ENCODE assay signal across 27 cellular contexts in the genomic region with DNA sequence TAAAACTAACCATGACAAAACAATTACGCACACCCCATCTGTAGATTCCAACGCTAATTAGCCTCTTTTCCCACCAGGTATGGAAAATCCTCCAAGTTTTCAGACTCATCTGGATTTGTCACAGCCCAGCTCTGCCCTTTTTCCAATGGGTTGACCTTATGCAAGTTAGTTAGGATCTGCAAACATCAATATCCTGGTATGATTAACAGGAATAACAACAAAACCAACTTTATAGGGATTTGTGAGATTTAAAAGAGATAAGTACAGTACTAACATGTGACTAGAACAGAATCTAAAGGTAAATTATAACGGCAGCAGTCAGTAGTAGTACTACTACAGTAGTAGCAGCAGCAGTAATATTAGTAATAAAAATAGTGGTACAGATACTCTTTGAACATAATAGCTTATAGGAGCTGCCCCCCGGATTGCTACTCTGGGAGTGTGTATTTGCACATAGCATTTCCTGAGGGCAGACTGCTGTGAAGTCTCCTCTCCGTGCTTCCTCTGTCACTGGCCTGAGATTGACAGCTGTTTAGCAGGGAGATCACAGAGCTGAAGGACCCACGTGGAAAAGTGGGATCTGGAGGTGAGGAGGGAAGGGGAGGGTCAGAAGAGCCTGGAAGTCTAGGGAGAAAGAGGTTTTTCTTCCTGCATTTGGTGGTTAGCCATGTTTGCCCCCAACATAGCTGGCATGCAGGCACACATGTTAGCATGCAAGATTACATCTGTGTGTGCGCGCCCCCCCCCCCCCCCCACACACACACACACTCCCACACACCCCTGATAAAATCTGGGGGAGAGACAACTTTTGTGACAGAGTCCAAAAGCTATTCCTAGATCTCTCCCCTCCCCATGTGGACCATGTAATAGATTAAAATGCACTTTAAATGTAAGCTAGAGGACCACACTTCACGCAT.
"Had no signal": no experiment of that assay in that cellular context is flagged by ENCODE, and none has a peak within 500 bp of the region (broad histone marks: within the 10 kb centered on the region; RNA-seq: fewer than 3 reads in every experiment).

No MANE protein-coding gene starts in this region.

- H3K4me3 ChIP-seq: Peyer's patch, SJCRH30 had no signal

- H3K36me3 ChIP-seq: brain microvascular endothelial cell, Peyer's patch, SJCRH30 had no signal

- DNase-seq: activated CD4-positive, alpha-beta memory T cell treated with anti-CD3 and anti-CD28 coated beads for 36 hours; activated CD4-positive, alpha-beta T cell treated with anti-CD3 and anti-CD28 coated beads, Interleukin-2, amount 10 ng/mL, durations not matched to agents 7 days and 5 days; activated CD4-positive, CD25-positive, alpha-beta regulatory T cell; activated CD8-positive, alpha-beta memory T cell treated with anti-CD3 and anti-CD28 coated beads for 24 hours; activated gamma-delta T cell treated with Interleukin-2 at 50 U/mL for 16 hours; activated naive CD4-positive, alpha-beta T cell treated with anti-CD3 and anti-CD28 coated beads, Interleukin-2, amount 10 ng/mL, durations not matched to agents 7 days and 5 days; activated naive CD8-positive, alpha-beta T cell treated with anti-CD3 and anti-CD28 coated beads for 36 hours; activated T-cell treated with anti-CD3 and anti-CD28 coated beads, Interleukin-2, amount 50 U/mL, for 4 hours; brain microvascular endothelial cell; cerebellar nuclear complex; Kasumi-1; KBM-7; NCI-H1048; NCI-H146; NCI-H1930; NCI-H2171 treated with DMSO at 0.1 percent for 48 hours; NCI-H226; NCI-H526; NCI-H774; NK-92 treated with Interleukin-12 subunit alpha and Interleukin-12 subunit beta, amount 100 ng/mL, for 24 hours; OCI-M1; Peyer's patch; Right ventricle myocardium superior; SJCRH30; SK-N-SH; T-helper 9 cell had no signal

- H3K4me1 ChIP-seq: Peyer's patch, SJCRH30 had no signal

- H3K4me2 ChIP-seq: SK-N-SH had no signal

- H3K9ac ChIP-seq: SK-N-SH had no signal

- H3K9me3 ChIP-seq: Peyer's patch, SJCRH30, SK-N-SH had no signal

- H3K27me3 ChIP-seq: brain microvascular endothelial cell, Peyer's patch, SJCRH30 had no signal

- H3K27ac ChIP-seq: brain microvascular endothelial cell, Peyer's patch, RWPE1, SJCRH30 had no signal
